ENCODE assay signal across 34 cellular contexts in genomic region chr11:21560466-21560975, GRCh38.
"Had no signal": no experiment of that assay in that cellular context is flagged by ENCODE, and none has a peak within 500 bp of the region (broad histone marks: within the 10 kb centered on the region; RNA-seq: fewer than 3 reads in every experiment).

No MANE protein-coding gene starts in this region.

- FAIRE-seq: astrocyte, bronchial epithelial cell, TTC549 had no signal

- H3K4me3 ChIP-seq: coronary artery, dorsolateral prefrontal cortex, gastrocnemius medialis, heart left ventricle had no signal

- H3K27ac Mint-ChIP-seq: activated CD4-positive, alpha-beta memory T cell treated with anti-CD3 and anti-CD28 coated beads, Interleukin-2, amount 10 ng/mL, durations not matched to agents 7 days and 5 days; activated CD4-positive, alpha-beta T cell treated with anti-CD3 and anti-CD28 coated beads, Interleukin-2, amount 10 ng/mL, durations not matched to agents 7 days and 5 days; activated naive CD8-positive, alpha-beta T cell; activated T-cell treated with anti-CD3 and anti-CD28 coated beads, Interleukin-2, amount 50 U/mL, for 24 hours; activated T-cell treated with anti-CD3 and anti-CD28 coated beads, Interleukin-2, amount 50 U/mL, for 72 hours; dendritic cell treated with granulocyte-macrophage colony-stimulating factor and Interleukin-4, amounts not matched to agents 40 ng/mL and 50 ng/mL, for 4 days; endodermal cell; WTC11 had no signal

- ATAC-seq: activated T-cell treated with anti-CD3 and anti-CD28 coated beads, Interleukin-2, amount 50 U/mL, for 72 hours; esophagus mucosa; gastrocnemius medialis; heart left ventricle; WTC11 had no signal

- H3K9me3 Mint-ChIP-seq: dendritic cell treated with granulocyte-macrophage colony-stimulating factor and Interleukin-4, amounts not matched to agents 40 ng/mL and 50 ng/mL, for 4 days; endodermal cell; WTC11 had no signal

- H3K27ac ChIP-seq: brain microvascular endothelial cell, coronary artery, dorsolateral prefrontal cortex, gastrocnemius medialis, heart left ventricle, VCaP had no signal

- H3K4me1 ChIP-seq: gastrocnemius medialis, heart left ventricle had no signal

- H3K4me1 Mint-ChIP-seq: activated CD4-positive, alpha-beta memory T cell treated with anti-CD3 and anti-CD28 coated beads, Interleukin-2, amount 10 ng/mL, durations not matched to agents 7 days and 5 days; activated CD4-positive, alpha-beta T cell treated with anti-CD3 and anti-CD28 coated beads, Interleukin-2, amount 10 ng/mL, durations not matched to agents 7 days and 5 days; central memory CD8-positive, alpha-beta T cell had no signal

- DNase-seq: activated CD4-positive, alpha-beta memory T cell treated with anti-CD3 and anti-CD28 coated beads, Interleukin-2, amount 10 ng/mL, durations not matched to agents 7 days and 5 days; activated CD4-positive, alpha-beta T cell treated with anti-CD3 and anti-CD28 coated beads for 1 hour; activated CD4-positive, alpha-beta T cell treated with anti-CD3 and anti-CD28 coated beads for 4 hours; activated CD4-positive, alpha-beta T cell treated with anti-CD3 and anti-CD28 coated beads, Interleukin-2, amount 10 ng/mL, durations not matched to agents 7 days and 5 days; activated CD4-positive, alpha-beta T cell treated with anti-CD3 and anti-CD28 coated beads, Interleukin-2, amount 50 U/mL, for 4 hours; activated CD8-positive, alpha-beta memory T cell treated with anti-CD3 and anti-CD28 coated beads, Interleukin-2, amount 50 U/mL, for 48 hours; activated effector memory CD4-positive, alpha-beta T cell treated with Interleukin-2 at 50 U/mL for 16 hours; activated gamma-delta T cell treated with Interleukin-2 at 50 U/mL for 16 hours; activated naive CD4-positive, alpha-beta T cell treated with anti-CD3 and anti-CD28 coated beads, Interleukin-2, amount 50 U/mL, for 16 hours; activated naive CD4-positive, alpha-beta T cell treated with Interleukin-2 at 50 U/mL for 16 hours; activated T-cell treated with anti-CD3 and anti-CD28 coated beads for 4 hours; activated T-cell treated with anti-CD3 and anti-CD28 coated beads, Interleukin-2, amount 50 U/mL, for 24 hours; activated T-cell treated with anti-CD3 and anti-CD28 coated beads, Interleukin-2, amount 50 U/mL, for 72 hours; amniotic stem cell; anterior cingulate cortex; brain microvascular endothelial cell; dorsolateral prefrontal cortex; effector memory CD4-positive, alpha-beta T cell; endodermal cell; foreskin fibroblast; gastrocnemius medialis; glutamatergic neuron; heart left ventricle; T-helper 2 cell had no signal

- H3K36me3 Mint-ChIP-seq: activated naive CD8-positive, alpha-beta T cell; WTC11 had no signal

- H3K27me3 Mint-ChIP-seq: activated CD4-positive, alpha-beta memory T cell treated with anti-CD3 and anti-CD28 coated beads, Interleukin-2, amount 10 ng/mL, durations not matched to agents 7 days and 5 days; activated CD4-positive, alpha-beta T cell treated with anti-CD3 and anti-CD28 coated beads, Interleukin-2, amount 10 ng/mL, durations not matched to agents 7 days and 5 days; activated naive CD8-positive, alpha-beta T cell; activated T-cell treated with anti-CD3 and anti-CD28 coated beads, Interleukin-2, amount 50 U/mL, for 24 hours; central memory CD8-positive, alpha-beta T cell; dendritic cell treated with granulocyte-macrophage colony-stimulating factor and Interleukin-4, amounts not matched to agents 40 ng/mL and 50 ng/mL, for 4 days had no signal

- H3K27me3 ChIP-seq: brain microvascular endothelial cell, dorsolateral prefrontal cortex, gastrocnemius medialis, heart left ventricle had no signal

- H3K4me3 Mint-ChIP-seq: activated CD4-positive, alpha-beta memory T cell treated with anti-CD3 and anti-CD28 coated beads, Interleukin-2, amount 10 ng/mL, durations not matched to agents 7 days and 5 days; activated CD4-positive, alpha-beta T cell treated with anti-CD3 and anti-CD28 coated beads, Interleukin-2, amount 10 ng/mL, durations not matched to agents 7 days and 5 days; activated naive CD8-positive, alpha-beta T cell; activated T-cell treated with anti-CD3 and anti-CD28 coated beads, Interleukin-2, amount 50 U/mL, for 24 hours; activated T-cell treated with anti-CD3 and anti-CD28 coated beads, Interleukin-2, amount 50 U/mL, for 72 hours; central memory CD8-positive, alpha-beta T cell; dendritic cell treated with granulocyte-macrophage colony-stimulating factor and Interleukin-4, amounts not matched to agents 40 ng/mL and 50 ng/mL, for 4 days; endodermal cell; WTC11 had no signal

- H3K9me3 ChIP-seq: gastrocnemius medialis, heart left ventricle had no signal

- H3K36me3 ChIP-seq: brain microvascular endothelial cell, gastrocnemius medialis, heart left ventricle had no signal
